Comparison of ENCODE assay signal across 1 cellular context in genomic region chr13:31944262-31945160, GRCh38.
TF ChIP-seq lines count a peak whose summit lies in the region.

No MANE protein-coding gene starts in this region.

TF ChIP-seq in liver, 16 proteins besides CTCF, POLR2A, EP300 and RAD21 (continued from another document):
- TF ChIP-seq MAX (IDR thresholded peaks at IDR 0.05) (no peak), RXRA (IDR thresholded peaks at IDR 0.05) (no peak), JUND (IDR thresholded peaks at IDR 0.05) (no peak), HNF4A (conservative IDR thresholded peaks at IDR 0.05) (no peak), NR2F2 (IDR thresholded peaks at IDR 0.05) (no peak), ATF3 (IDR thresholded peaks at IDR 0.05) (no peak), HNF4G (IDR thresholded peaks at IDR 0.05) (no peak)
- TF ChIP-seq, protein P1, sequence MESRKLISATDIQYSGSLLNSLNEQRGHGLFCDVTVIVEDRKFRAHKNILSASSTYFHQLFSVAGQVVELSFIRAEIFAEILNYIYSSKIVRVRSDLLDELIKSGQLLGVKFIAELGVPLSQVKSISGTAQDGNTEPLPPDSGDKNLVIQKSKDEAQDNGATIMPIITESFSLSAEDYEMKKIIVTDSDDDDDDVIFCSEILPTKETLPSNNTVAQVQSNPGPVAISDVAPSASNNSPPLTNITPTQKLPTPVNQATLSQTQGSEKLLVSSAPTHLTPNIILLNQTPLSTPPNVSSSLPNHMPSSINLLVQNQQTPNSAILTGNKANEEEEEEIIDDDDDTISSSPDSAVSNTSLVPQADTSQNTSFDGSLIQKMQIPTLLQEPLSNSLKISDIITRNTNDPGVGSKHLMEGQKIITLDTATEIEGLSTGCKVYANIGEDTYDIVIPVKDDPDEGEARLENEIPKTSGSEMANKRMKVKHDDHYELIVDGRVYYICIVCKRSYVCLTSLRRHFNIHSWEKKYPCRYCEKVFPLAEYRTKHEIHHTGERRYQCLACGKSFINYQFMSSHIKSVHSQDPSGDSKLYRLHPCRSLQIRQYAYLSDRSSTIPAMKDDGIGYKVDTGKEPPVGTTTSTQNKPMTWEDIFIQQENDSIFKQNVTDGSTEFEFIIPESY (IDR thresholded peaks at IDR 0.05), result no peak
TF ChIP-seq in liver: peak in this region for 0.
